1 cellular context compared by ENCODE assay signal in the genomic region with DNA sequence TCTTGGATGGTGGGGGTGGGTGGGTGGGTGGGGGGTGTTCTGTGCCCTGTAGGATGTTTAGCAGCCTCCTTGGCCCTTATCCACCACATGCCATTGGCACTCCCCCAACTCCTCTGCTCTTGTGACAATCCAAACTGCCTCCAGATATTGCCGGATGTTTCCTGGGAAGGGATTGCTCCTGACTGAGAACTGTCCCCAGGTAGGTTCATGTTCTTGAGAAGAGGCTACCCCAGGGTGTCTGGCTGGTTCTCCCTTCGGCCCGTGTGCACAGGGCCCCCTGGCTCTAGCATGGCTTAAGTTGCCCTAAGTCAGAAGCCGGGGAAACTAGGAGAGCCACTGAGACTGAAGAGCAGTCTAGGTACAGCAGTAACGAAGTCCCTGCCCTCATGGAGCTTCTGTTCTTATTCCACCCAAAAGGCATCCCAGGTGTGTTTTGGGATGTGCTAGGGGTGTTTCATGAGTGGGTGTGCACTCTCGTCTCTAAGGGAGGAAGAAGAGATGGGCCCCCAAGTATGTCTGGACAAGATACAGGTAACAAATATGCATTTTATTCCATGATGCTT.
TF ChIP-seq lines count a peak whose summit lies in the region.

No MANE protein-coding gene starts in this region.

TF ChIP-seq in IMR-90, 13 proteins besides CTCF, POLR2A, EP300 and RAD21 (continued from another document):
- TF ChIP-seq RFX5 (IDR thresholded peaks at IDR 0.05; ENCODE audit: low read depth, low read length): no peak
- TF ChIP-seq BHLHE40 (IDR thresholded peaks at IDR 0.05; ENCODE audit: low read depth, low read length): no peak
- no peak for TF ChIP-seq MAFK (IDR thresholded peaks at IDR 0.05; ENCODE audit: low read depth, low read length)
- TF ChIP-seq, protein P1, sequence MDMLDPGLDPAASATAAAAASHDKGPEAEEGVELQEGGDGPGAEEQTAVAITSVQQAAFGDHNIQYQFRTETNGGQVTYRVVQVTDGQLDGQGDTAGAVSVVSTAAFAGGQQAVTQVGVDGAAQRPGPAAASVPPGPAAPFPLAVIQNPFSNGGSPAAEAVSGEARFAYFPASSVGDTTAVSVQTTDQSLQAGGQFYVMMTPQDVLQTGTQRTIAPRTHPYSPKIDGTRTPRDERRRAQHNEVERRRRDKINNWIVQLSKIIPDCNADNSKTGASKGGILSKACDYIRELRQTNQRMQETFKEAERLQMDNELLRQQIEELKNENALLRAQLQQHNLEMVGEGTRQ (IDR thresholded peaks at IDR 0.05; ENCODE audit: low read depth, low read length): no peak
- TF ChIP-seq FOS (IDR thresholded peaks at IDR 0.05; ENCODE audit: low read depth, low read length): no peak
- TF ChIP-seq CEBPB (IDR thresholded peaks at IDR 0.05; ENCODE audit: low read depth, low read length): no peak
- no peak for TF ChIP-seq SMC3 (IDR thresholded peaks at IDR 0.05; ENCODE audit: low read depth, low read length)
- no peak for TF ChIP-seq MAZ (IDR thresholded peaks at IDR 0.05; ENCODE audit: borderline replicate concordance, low read depth, low read length)
- no peak for TF ChIP-seq MXI1 (IDR thresholded peaks at IDR 0.05; ENCODE audit: borderline replicate concordance, low read depth, low read length)
- TF ChIP-seq RCOR1 (IDR thresholded peaks at IDR 0.05; ENCODE audit: insufficient replicate concordance, low read length): no peak
- TF ChIP-seq CHD1 (IDR thresholded peaks at IDR 0.05; ENCODE audit: low read depth, low read length): no peak
- TF ChIP-seq, protein P2, sequence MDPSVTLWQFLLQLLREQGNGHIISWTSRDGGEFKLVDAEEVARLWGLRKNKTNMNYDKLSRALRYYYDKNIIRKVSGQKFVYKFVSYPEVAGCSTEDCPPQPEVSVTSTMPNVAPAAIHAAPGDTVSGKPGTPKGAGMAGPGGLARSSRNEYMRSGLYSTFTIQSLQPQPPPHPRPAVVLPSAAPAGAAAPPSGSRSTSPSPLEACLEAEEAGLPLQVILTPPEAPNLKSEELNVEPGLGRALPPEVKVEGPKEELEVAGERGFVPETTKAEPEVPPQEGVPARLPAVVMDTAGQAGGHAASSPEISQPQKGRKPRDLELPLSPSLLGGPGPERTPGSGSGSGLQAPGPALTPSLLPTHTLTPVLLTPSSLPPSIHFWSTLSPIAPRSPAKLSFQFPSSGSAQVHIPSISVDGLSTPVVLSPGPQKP (IDR thresholded peaks at IDR 0.05; ENCODE audit: borderline replicate concordance, low read depth, low read length): no peak
TF ChIP-seq in IMR-90: peak in this region for 0.
